8 cellular contexts compared by ENCODE assay signal in the genomic region with DNA sequence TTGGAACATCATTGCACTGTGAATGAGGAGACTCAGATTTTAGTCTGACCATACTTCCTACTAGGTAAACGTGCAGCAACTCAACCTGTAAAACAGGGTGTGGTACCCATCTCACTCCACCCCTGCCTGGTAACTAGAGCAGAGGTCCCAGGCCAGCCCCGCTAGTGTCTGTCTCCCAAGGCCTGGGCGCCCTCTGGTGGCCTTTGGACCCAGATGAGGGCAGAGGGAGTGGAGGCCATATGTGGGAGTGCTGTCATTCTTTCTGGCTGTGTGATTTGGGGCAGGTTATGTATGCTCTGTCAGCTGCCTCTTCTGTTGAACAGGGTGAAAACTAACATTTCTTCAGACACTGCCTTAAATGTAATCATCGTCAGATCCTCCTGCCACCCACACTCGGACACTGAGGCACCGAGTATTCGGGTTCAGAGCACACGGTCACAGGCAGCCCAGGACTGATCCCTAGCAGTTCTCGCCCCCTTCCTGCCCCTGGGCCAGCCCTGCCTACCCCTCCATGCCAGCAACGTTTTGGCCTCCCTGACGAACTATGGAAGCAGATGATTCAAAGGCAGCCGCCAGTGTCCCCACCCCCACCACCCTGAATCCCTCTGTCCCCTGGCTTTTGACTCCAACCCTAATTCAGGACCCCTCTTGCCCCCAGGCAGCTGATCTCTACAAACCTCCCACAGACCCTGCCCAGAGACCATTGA.
DNase-seq lines count a peak whose midpoint lies in the region; ATAC-seq and TF ChIP-seq lines count a peak whose summit lies in the region.

No MANE protein-coding gene starts in this region.

- no peaks in the 10 kb centered on the region for H3K27me3 Mint-ChIP-seq in CD4-positive, alpha-beta memory T cell
- H3K27me3 Mint-ChIP-seq in activated CD8-positive, alpha-beta T cell treated with anti-CD3 and anti-CD28 coated beads, Interleukin-2, amount 10 ng/mL, durations not matched to agents 7 days and 5 days (ENCODE audit: low read depth) = no peaks in the 10 kb centered on the region
- peaks cover 47% of the 10 kb centered on the region for H3K27me3 Mint-ChIP-seq in mesothelial cell of epicardium (ENCODE audit: low read depth)

- no peak overlapping the region for H3K4me3 ChIP-seq in CD4-positive, alpha-beta memory T cell (ENCODE audit: low read length in 2 of 2)

- peak; percentile 82 to 89 (median 85) for DNase-seq in CD4-positive, alpha-beta memory T cell
- peak; percentile 62 for DNase-seq in NCI-H82 treated with DMSO at 0.1 percent for 48 hours (lab: John Stamatoyannopoulos, UW; ENCODE audit: unreplicated experiment)
- peak; percentile 91 for DNase-seq in activated CD8-positive, alpha-beta T cell treated with anti-CD3 and anti-CD28 coated beads, Interleukin-2, amount 10 ng/mL, durations not matched to agents 7 days and 5 days
- DNase-seq in effector CD8-positive, alpha-beta T cell (lab: John Stamatoyannopoulos, UW) = peak; percentile 76
- DNase-seq in mesothelial cell of epicardium (ENCODE audit: low spot score in 2 of 2, unreplicated experiment in 2 of 2) = peak; percentile 46 to 71
- peak; percentile 67 to 73 for DNase-seq in stimulated activated CD8-positive, alpha-beta memory T cell treated with anti-CD3 and anti-CD28 coated beads, Interleukin-2, amount 100 ng/mL, for 1 hour (ENCODE audit: low read depth in 2 of 2)

- TF ChIP-seq CTCF in mesothelial cell of epicardium (IDR thresholded peaks at IDR 0.05; ENCODE audit: unreplicated experiment) = peak; percentile 58

- H3K4me1 ChIP-seq in CD4-positive, alpha-beta memory T cell (ENCODE audit: insufficient read depth, low read length) = peaks cover 82% of the 10 kb centered on the region

- intact Hi-C loops in CD4-positive, alpha-beta memory T cell (cut with micrococcal nuclease) = loop anchor here (1.0 to 2.0 kb wide), 6 partner anchors 23 to 376 kb away; partner anchors contain the start of gene CD247

- H3K36me3 ChIP-seq in CD4-positive, alpha-beta memory T cell (ENCODE audit: insufficient read depth, low read length) = peaks cover 53% of the 10 kb centered on the region

- H3K4me1 Mint-ChIP-seq in CD4-positive, alpha-beta memory T cell = peaks cover 61 to 94% (median 76%) of the 10 kb centered on the region in 4 donors
- peaks cover 94% of the 10 kb centered on the region for H3K4me1 Mint-ChIP-seq in activated CD8-positive, alpha-beta T cell treated with anti-CD3 and anti-CD28 coated beads, Interleukin-2, amount 10 ng/mL, durations not matched to agents 7 days and 5 days (ENCODE audit: low read depth)
- no peaks in the 10 kb centered on the region for H3K4me1 Mint-ChIP-seq in mesothelial cell of epicardium

- H3K36me3 Mint-ChIP-seq in CD4-positive, alpha-beta memory T cell = peaks cover 42 to 74% of the 10 kb centered on the region in 2 donors
- H3K36me3 Mint-ChIP-seq in activated CD8-positive, alpha-beta T cell treated with anti-CD3 and anti-CD28 coated beads, Interleukin-2, amount 10 ng/mL, durations not matched to agents 7 days and 5 days (ENCODE audit: low read depth) = peaks cover 82% of the 10 kb centered on the region
- no peaks in the 10 kb centered on the region for H3K36me3 Mint-ChIP-seq in mesothelial cell of epicardium

- peak; percentile 86 for ATAC-seq in GM19395 (IDR thresholded peaks at IDR 0.05; ENCODE audit: unreplicated experiment)
- ATAC-seq in HG03521 (IDR thresholded peaks at IDR 0.05; ENCODE audit: unreplicated experiment) = peak; percentile 78
- ATAC-seq in activated CD8-positive, alpha-beta T cell treated with anti-CD3 and anti-CD28 coated beads, Interleukin-2, amount 10 ng/mL, durations not matched to agents 7 days and 5 days = peak; percentile 85

- H3K27me3 ChIP-seq in CD4-positive, alpha-beta memory T cell (ENCODE audit: insufficient read depth, low read length) = no peaks in the 10 kb centered on the region

- CTCF ChIA-PET in CD4-positive, alpha-beta memory T cell (lab: Charles Lee; ENCODE audit: partially characterized antibody) = interaction anchor here (0.5 to 8.7 kb wide), 19 partner anchors 11 to 383 kb away, joined by 3 to 64 read pairs (median 7); partner anchors contain the start of gene CD247
- CTCF ChIA-PET in activated CD8-positive, alpha-beta T cell treated with anti-CD3 and anti-CD28 coated beads, Interleukin-2, amount 10 ng/mL, durations not matched to agents 7 days and 5 days (lab: Charles Lee) = interaction anchor here (0.7 to 4.3 kb wide), 14 partner anchors 8 to 222 kb away, joined by 3 to 28 read pairs (median 4); partner anchors contain the start of gene CD247

- peak overlapping the region; percentile 75 to 94 (median 88) for H3K27ac Mint-ChIP-seq in CD4-positive, alpha-beta memory T cell
- H3K27ac Mint-ChIP-seq in activated CD8-positive, alpha-beta T cell treated with anti-CD3 and anti-CD28 coated beads, Interleukin-2, amount 10 ng/mL, durations not matched to agents 7 days and 5 days = peak overlapping the region; percentile 81
- H3K27ac Mint-ChIP-seq in mesothelial cell of epicardium = no peak overlapping the region

- POLR2A ChIA-PET in CD4-positive, alpha-beta memory T cell (lab: Charles Lee; ENCODE audit: partially characterized antibody) = interaction anchor here (1.0 to 8.4 kb wide), 6 partner anchors 9 to 75 kb away, joined by 3 to 87 read pairs (median 4); partner anchors contain the start of gene CD247
- POLR2A ChIA-PET in activated CD8-positive, alpha-beta T cell treated with anti-CD3 and anti-CD28 coated beads, Interleukin-2, amount 10 ng/mL, durations not matched to agents 7 days and 5 days (lab: Charles Lee) = no interaction called here

- H3K4me3 Mint-ChIP-seq in CD4-positive, alpha-beta memory T cell = peak overlapping the region in 5 of 8 donors; percentile 26 to 61 (median 54)
- no peak overlapping the region for H3K4me3 Mint-ChIP-seq in activated CD8-positive, alpha-beta T cell treated with anti-CD3 and anti-CD28 coated beads, Interleukin-2, amount 10 ng/mL, durations not matched to agents 7 days and 5 days
- H3K4me3 Mint-ChIP-seq in mesothelial cell of epicardium = no peak overlapping the region

- peak overlapping the region; percentile 17 for H3K27ac ChIP-seq in CD4-positive, alpha-beta memory T cell (ENCODE audit: low read depth, low read length)

- H3K9me3 Mint-ChIP-seq in CD4-positive, alpha-beta memory T cell = peaks cover 0 to 4% (median 0%) of the 10 kb centered on the region in 8 donors
- no peaks in the 10 kb centered on the region for H3K9me3 Mint-ChIP-seq in activated CD8-positive, alpha-beta T cell treated with anti-CD3 and anti-CD28 coated beads, Interleukin-2, amount 10 ng/mL, durations not matched to agents 7 days and 5 days (ENCODE audit: insufficient read depth)
- no peaks in the 10 kb centered on the region for H3K9me3 Mint-ChIP-seq in mesothelial cell of epicardium

- no peaks in the 10 kb centered on the region for H3K9me3 ChIP-seq in CD4-positive, alpha-beta memory T cell (ENCODE audit: control insufficient read depth in 1 of 2, low read length in 2 of 2)

Comparison
In these comparisons a context has a peak if more than half of its experiments do, and no peak if none do; other contexts are left out.
1. H3K4me3 Mint-ChIP-seq: peak in CD4-positive, alpha-beta memory T cell (5 of 8); none in activated CD8-positive, alpha-beta T cell treated with anti-CD3 and anti-CD28 coated beads, Interleukin-2, amount 10 ng/mL, durations not matched to agents 7 days and 5 days (single experiment) and mesothelial cell of epicardium (single experiment).
2. Peak in every context shown above with its lines, with median percentiles within 50 percentile points of each other: DNase-seq and ATAC-seq.